In the genomic region with DNA sequence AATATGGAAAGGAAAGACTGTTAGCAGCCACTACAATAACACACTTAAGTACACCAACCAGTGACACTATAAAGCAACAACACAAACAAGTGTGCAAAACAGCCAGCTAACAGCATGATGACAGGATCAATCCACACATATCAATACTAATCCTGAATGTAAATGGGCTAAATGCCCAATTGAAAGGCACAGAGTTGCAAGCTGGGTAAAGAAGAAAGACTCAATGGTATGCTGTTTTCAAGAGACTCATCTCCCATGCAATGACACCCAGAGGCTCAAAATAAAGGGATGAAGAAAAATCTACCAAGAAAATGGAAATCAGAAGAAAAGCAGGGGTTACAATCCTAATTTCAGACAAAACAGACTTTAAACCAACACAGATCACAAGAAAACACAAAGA, we compare ENCODE assay signal across 24 cellular contexts.
"Had no signal": no experiment of that assay in that cellular context is flagged by ENCODE, and none has a peak within 500 bp of the region (broad histone marks: within the 10 kb centered on the region; RNA-seq: fewer than 3 reads in every experiment).

No MANE protein-coding gene starts in this region.

- DNase-seq: stimulated activated CD4-positive, alpha-beta T cell treated with anti-CD3 and anti-CD28 coated beads, Interleukin-2, amount 100 ng/mL, for 48 hours; stimulated activated CD4-positive, alpha-beta T cell treated with anti-CD3 and anti-CD28 coated beads, Interleukin-4, amount 100 ng/mL, for 1 hour; stimulated activated CD4-positive, alpha-beta T cell treated with anti-CD3 and anti-CD28 coated beads, Interleukin-4, amount 100 ng/mL, for 24 hours; stimulated activated CD4-positive, alpha-beta T cell treated with anti-CD3 and anti-CD28 coated beads, Interleukin-4, amount 100 ng/mL, for 4 hours; stimulated activated CD8-positive, alpha-beta memory T cell treated with anti-CD3 and anti-CD28 coated beads, Interleukin-4, amount 100 ng/mL, for 48 hours; stimulated activated naive B cell treated with anti-CD40 and anti-IgM and Interleukin-4, amounts not matched to agents 10 μg/mL and 1 μg/mL and 100 μg/mL, for 72 hours; stimulated activated naive CD4-positive, alpha-beta T cell; stimulated activated naive CD4-positive, alpha-beta T cell treated with Interleukin-2 at 50 U/mL for 16 hours; stimulated activated naive CD8-positive, alpha-beta T cell treated with anti-CD3 and anti-CD28 coated beads, Interleukin-15, amount 100 ng/mL, for 72 hours; stimulated activated naive CD8-positive, alpha-beta T cell treated with anti-CD3 and anti-CD28 coated beads, Interleukin-15, Interleukin-2, amounts not matched to agents 100 U/mL and 50 U/mL, for 24 hours; stomach; substantia nigra; testis; thyroid gland; tibial artery; transverse colon; trophoblast cell; upper lobe of left lung; upper lobe of right lung; uterus had no signal

- H3K9me3 ChIP-seq: suprapubic skin, testis, thoracic aorta, thyroid gland, uterus, vagina had no signal

- H3K36me3 ChIP-seq: stomach, suprapubic skin, thoracic aorta, thyroid gland, tibial artery, tibial nerve, transverse colon, upper lobe of left lung, upper lobe of right lung, uterus, vagina had no signal

- H3K4me1 ChIP-seq: stomach, suprapubic skin, testis, thyroid gland, tibial artery, tibial nerve, transverse colon, upper lobe of left lung, upper lobe of right lung, uterus, vagina had no signal

- H3K4me3 ChIP-seq: stomach, suprapubic skin, testis, thoracic aorta, thyroid gland, tibial artery, tibial nerve, transverse colon, upper lobe of left lung, upper lobe of right lung, uterus, vagina had no signal

- H3K27ac ChIP-seq: stomach, suprapubic skin, testis, thoracic aorta, thyroid gland, tibial artery, tibial nerve, transverse colon, upper lobe of left lung, upper lobe of right lung, uterus, vagina had no signal
